ENCODE assay signal across 25 cellular contexts in the genomic region with DNA sequence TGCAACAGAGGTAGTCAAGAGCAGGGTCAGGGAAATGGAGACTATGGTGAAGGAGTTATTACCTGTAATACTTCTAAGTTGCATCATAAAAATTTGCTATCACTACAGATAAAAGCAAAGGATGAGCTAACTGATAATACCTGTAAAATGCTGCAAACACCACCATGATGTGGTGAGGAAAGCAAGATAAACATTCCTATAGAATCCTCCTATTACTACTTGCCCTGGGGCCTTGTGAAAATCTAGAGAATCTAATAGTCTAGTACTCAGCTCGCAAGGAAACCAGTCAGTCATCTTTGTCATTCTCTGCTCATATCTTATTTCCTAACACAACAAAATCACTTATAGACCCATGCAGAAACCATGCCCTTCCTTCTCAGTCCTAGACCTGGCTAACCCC.
DNase-seq lines count a peak whose midpoint lies in the region; ATAC-seq, FAIRE-seq and TF ChIP-seq lines count a peak whose summit lies in the region.
"Had no signal": no experiment of that assay in that cellular context is flagged by ENCODE, and none has a peak within 500 bp of the region (broad histone marks: within the 10 kb centered on the region; RNA-seq: fewer than 3 reads in every experiment).

No MANE protein-coding gene starts in this region.

- H3K4me2 ChIP-seq in K562 (ENCODE audit: insufficient read depth, low read length): no peak overlapping the region
- H3K4me2 ChIP-seq: A549, BLaER1 had no signal

- H3K4me1 ChIP-seq in K562 (replicated peaks in 1 of 2; ENCODE audit: control insufficient read depth in 2 of 2, insufficient read depth in 2 of 2, low read length in 2 of 2) (no peaks in the 10 kb centered on the region), right atrium auricular region (no peaks in the 10 kb centered on the region)
- H3K4me1 ChIP-seq: A549, BE2C, BLaER1 had no signal

- no peaks in the 10 kb centered on the region for H3K79me2 ChIP-seq in K562 (ENCODE audit: control insufficient read depth, insufficient read depth, low read length)

- no peak for TF ChIP-seq POLR2A in K562 (conservative IDR thresholded peaks at IDR 0.05)

- in situ Hi-C loops in K562 (cut with MboI): no loop called here

- FAIRE-seq in K562 (lab: Jason Lieb, UNC): no peak
- FAIRE-seq: A549, GM12878, GM12892, GM18507 had no signal

- no peak overlapping the region for H3K27ac ChIP-seq in K562 (ENCODE audit: extremely low read depth, low read depth, low read length)
- H3K27ac ChIP-seq in right atrium auricular region: no peak overlapping the region
- H3K27ac ChIP-seq: 22Rv1, A549, BLaER1 had no signal

- TF ChIP-seq RAD21 in K562 (CRISPR knock-in tag; conservative IDR thresholded peaks at IDR 0.05 in 1 of 2, IDR thresholded peaks at IDR 0.05 in 1 of 2): no peak

- H3K27me3 ChIP-seq in K562 (ENCODE audit: control insufficient read depth in 2 of 2, insufficient read depth in 2 of 2, low read length in 2 of 2) (no peaks in the 10 kb centered on the region), right atrium auricular region (no peaks in the 10 kb centered on the region)
- H3K27me3 ChIP-seq: BE2C, BLaER1 had no signal

- CTCF ChIA-PET in K562 (lab: Yijun Ruan, JAX; ENCODE audit: low intra/inter-chr PET ratio): no interaction called here

- DNase-seq in NCI-H146 (lab: John Stamatoyannopoulos, UW) (peak; percentile 17), NCI-H146 treated with DMSO at 0.1 percent for 48 hours (lab: John Stamatoyannopoulos, UW; ENCODE audit: unreplicated experiment) (no peak), K562 (ENCODE audit: extremely low read depth in 1 of 4, low spot score in 3 of 4) (no peak), epithelial cell of esophagus (ENCODE audit: low read depth) (peak; percentile 0), AG08396 (ENCODE audit: low spot score) (no peak), right atrium auricular region (ENCODE audit: low spot score) (no peak)
- DNase-seq: BE2C; C1 segment of cervical spinal cord; CD4-positive, alpha-beta memory T cell; CD4-positive, CD25-positive, alpha-beta regulatory T cell; CD8-positive, alpha-beta memory T cell; COR-L47; DMS 273 treated with DMSO at 0.1 percent for 48 hours; DMS153; DMS53; DMS79; DND-41; EL; GDM1 had no signal

- no peaks in the 10 kb centered on the region for H3K9me1 ChIP-seq in K562 (ENCODE audit: control insufficient read depth, insufficient read depth, low read length)

- H2AFZ ChIP-seq in K562 (ENCODE audit: low read depth, low read length): no peak overlapping the region

- intact Hi-C loops in K562 (cut with micrococcal nuclease): no loop called here

- WGBS in K562 (ENCODE audit: insufficient coverage, low coverage, missing lambda C conversion rate): 38% methylated on average over 1 of the region's 1 CpG

- H3K36me3 ChIP-seq in K562 (ENCODE audit: control insufficient read depth, insufficient read depth, low read length): no peaks in the 10 kb centered on the region
- H3K36me3 ChIP-seq in right atrium auricular region: no peaks in the 10 kb centered on the region
- H3K36me3 ChIP-seq: BE2C, BLaER1 had no signal

- H3K9ac ChIP-seq in K562 (ENCODE audit: insufficient read depth in 1 of 2, low read depth in 2 of 2, low read length in 2 of 2): no peak overlapping the region
- H3K9ac ChIP-seq: BLaER1 had no signal

- H4K20me1 ChIP-seq in K562 (replicated peaks; ENCODE audit: control insufficient read depth, insufficient read depth, low read length): no peaks in the 10 kb centered on the region
- H4K20me1 ChIP-seq: BLaER1 had no signal

- no peak for TF ChIP-seq CTCF in K562 (IDR thresholded peaks at IDR 0.05 in 2 of 3, conservative IDR thresholded peaks at IDR 0.05 in 1 of 3; ENCODE audit: insufficient read depth in 2 of 3, low read depth in 1 of 3, low read length in 3 of 3)
- TF ChIP-seq CTCF in epithelial cell of esophagus (IDR thresholded peaks at IDR 0.05; ENCODE audit: insufficient read depth, low read depth, low read length, missing control alignments): no peak
- no peak for TF ChIP-seq CTCF in right atrium auricular region (IDR thresholded peaks at IDR 0.05)

- no TSS peak for BruUV-seq in K562 (replicated peaks; lab: Mats Ljungman, UMichigan)

- no peak for TF ChIP-seq EP300 in K562 (IDR thresholded peaks at IDR 0.05; ENCODE audit: low read length)

- no peaks in the 10 kb centered on the region; the same call in 1 of the 2 replicates for H3K9me3 ChIP-seq in K562 (replicated peaks; ENCODE audit: control insufficient read depth, insufficient read depth, low read depth, low read length)
- no peaks in the 10 kb centered on the region for H3K9me3 ChIP-seq in right atrium auricular region
- H3K9me3 ChIP-seq: A549, BE2C, BLaER1 had no signal

- H3K4me3 ChIP-seq in K562: no peak overlapping the region
- no peak overlapping the region for H3K4me3 ChIP-seq in epithelial cell of esophagus (ENCODE audit: low read length)
- no peak overlapping the region for H3K4me3 ChIP-seq in right atrium auricular region
- H3K4me3 ChIP-seq: A549, BLaER1, GM12878 had no signal

- POLR2A ChIA-PET in K562 (lab: Yijun Ruan, JAX): no interaction called here

- no peak for ATAC-seq in K562
- ATAC-seq: A549, GM12878 had no signal

TF ChIP-seq in K562, 482 proteins besides CTCF, POLR2A, EP300 and RAD21:
- TF ChIP-seq ESRRB (CRISPR knock-in tag; IDR thresholded peaks at IDR 0.05; ENCODE audit: borderline replicate concordance) (no peak), TRIM24 (IDR thresholded peaks at IDR 0.05) (peak; percentile 28 to 40; a peak in 2 of 4 replicates)
- TF ChIP-seq, protein P1, sequence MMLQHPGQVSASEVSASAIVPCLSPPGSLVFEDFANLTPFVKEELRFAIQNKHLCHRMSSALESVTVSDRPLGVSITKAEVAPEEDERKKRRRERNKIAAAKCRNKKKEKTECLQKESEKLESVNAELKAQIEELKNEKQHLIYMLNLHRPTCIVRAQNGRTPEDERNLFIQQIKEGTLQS (IDR thresholded peaks at IDR 0.05): peak; percentile 9; the same call in 1 of the 2 replicates
- TF ChIP-seq, protein P1 (CRISPR knock-in tag; conservative IDR thresholded peaks at IDR 0.05): no peak
TF ChIP-seq in K562: peak in this region for 2.

Comparison
In these comparisons a context has a peak if more than half of its experiments do, and no peak if none do; other contexts are left out.
1. DNase-seq: peak in NCI-H146 (single experiment) and epithelial cell of esophagus (single experiment); none in NCI-H146 treated with DMSO at 0.1 percent for 48 hours (single experiment), K562 (0 of 4), AG08396 (single experiment) and right atrium auricular region (single experiment).